In genomic region chr10:114767589-114768393, GRCh38 we compare ENCODE assay signal across 8 cellular contexts. TPM values are rescaled to one million over a fixed set of nuclear protein-coding genes. Genes with fewer than 3 reads are reported as not detected.
A peak's percentile ranks its signal among the peaks of the same experiment; 100 is the strongest.
DNase-seq lines count a peak whose midpoint lies in the region; ATAC-seq, FAIRE-seq and TF ChIP-seq lines count a peak whose summit lies in the region.

No MANE protein-coding gene starts in this region.

- peak; percentile 28 for ATAC-seq in activated B cell treated with CpG ODN at 0.5 μM for 24 hours (ENCODE audit: low read depth)
- no peak for ATAC-seq in HG03095 (IDR thresholded peaks at IDR 0.05; ENCODE audit: unreplicated experiment)

- POLR2A ChIA-PET in activated B cell treated with CpG ODN at 0.5 μM for 24 hours (lab: Charles Lee) = no interaction called here

- DNase-seq in GM19239 (ENCODE audit: insufficient read length, low spot score) (peak; percentile 20), activated B cell treated with CpG ODN at 0.5 μM for 24 hours (peak; percentile 21), fibroblast of pulmonary artery (ENCODE audit: low read depth) (no peak), neural crest cell (ENCODE audit: low read depth, low spot score) (no peak), ureter (ENCODE audit: low spot score) (no peak), globus pallidus (ENCODE audit: low spot score) (no peak)

- H3K4me1 Mint-ChIP-seq in activated B cell treated with CpG ODN at 0.5 μM for 24 hours (peaks cover 11% of the 10 kb centered on the region), neural crest cell (peaks cover 7% of the 10 kb centered on the region)

- TF ChIP-seq CTCF in activated B cell treated with CpG ODN at 0.5 μM for 24 hours (IDR thresholded peaks at IDR 0.05) = no peak
- TF ChIP-seq CTCF in fibroblast of pulmonary artery (IDR thresholded peaks at IDR 0.05; ENCODE audit: low read length, missing control alignments) = no peak
- TF ChIP-seq CTCF in neural crest cell (conservative IDR thresholded peaks at IDR 0.05) = no peak

- intact Hi-C loops in activated B cell treated with CpG ODN at 0.5 μM for 24 hours (cut with micrococcal nuclease) = no loop called here

- CTCF ChIA-PET in activated B cell treated with CpG ODN at 0.5 μM for 24 hours (lab: Charles Lee) = interaction anchor here (0.6 to 0.7 kb wide), 2 partner anchors 18 to 296 kb away, joined by 3 to 5 read pairs; no protein-coding TSS in a partner anchor

- no peaks in the 10 kb centered on the region for H3K36me3 ChIP-seq in ACC112 (ENCODE audit: insufficient read depth, low read length)

- no peaks in the 10 kb centered on the region for H3K79me2 ChIP-seq in ACC112 (ENCODE audit: control insufficient read depth, insufficient read depth, low read length, unreplicated experiment)

- no peak overlapping the region for H3K27ac ChIP-seq in ACC112 (ENCODE audit: low read depth, low read length)

- FAIRE-seq in GM19239 (lab: Jason Lieb, UNC) = no peak

- no peaks in the 10 kb centered on the region for H3K27me3 ChIP-seq in ACC112 (ENCODE audit: insufficient read depth, low read length)

- H3K4me1 ChIP-seq in ACC112 (ENCODE audit: control insufficient read depth, insufficient read depth, low read length, unreplicated experiment) = peaks cover 8% of the 10 kb centered on the region

- H3K4me3 Mint-ChIP-seq in activated B cell treated with CpG ODN at 0.5 μM for 24 hours (peak overlapping the region; percentile 72), neural crest cell (peak overlapping the region; percentile 87)

- H3K27me3 Mint-ChIP-seq in activated B cell treated with CpG ODN at 0.5 μM for 24 hours (peaks cover 33% of the 10 kb centered on the region), neural crest cell (ENCODE audit: low read depth) (peaks cover 63% of the 10 kb centered on the region)

- H3K4me3 ChIP-seq in ACC112 (ENCODE audit: low read depth, low read length) (peak overlapping the region; percentile 72), fibroblast of pulmonary artery (replicated peaks; ENCODE audit: low read depth, low read length) (peak overlapping the region; percentile 38)

- H2AFZ ChIP-seq in ACC112 (ENCODE audit: low read length, unreplicated experiment) = peak overlapping the region; percentile 55

- H3K9me3 Mint-ChIP-seq in activated B cell treated with CpG ODN at 0.5 μM for 24 hours (no peaks in the 10 kb centered on the region), neural crest cell (no peaks in the 10 kb centered on the region)

- H3K36me3 Mint-ChIP-seq in activated B cell treated with CpG ODN at 0.5 μM for 24 hours (ENCODE audit: low read depth) (no peaks in the 10 kb centered on the region), neural crest cell (ENCODE audit: low read depth) (no peaks in the 10 kb centered on the region)

- H3K27ac Mint-ChIP-seq in activated B cell treated with CpG ODN at 0.5 μM for 24 hours (no peak overlapping the region), neural crest cell (ENCODE audit: unreplicated experiment) (no peak overlapping the region)

RNA-seq across cellular contexts. Expression of gene FHIP2A, which starts 53.8 kb away (rescaled TPM):
- total RNA-seq in activated B cell treated with CpG ODN at 0.5 μM for 24 hours = 16.5 and 20.2 TPM in 2 replicates
- 14.4 and 17.0 TPM in 2 replicates for total RNA-seq in neural crest cell
- 38.0 TPM for total RNA-seq in ureter

Comparison
In these comparisons a context has a peak if more than half of its experiments do, and no peak if none do; other contexts are left out.
1. DNase-seq: peak in GM19239 (single experiment) and activated B cell treated with CpG ODN at 0.5 μM for 24 hours (single experiment); none in fibroblast of pulmonary artery (single experiment), neural crest cell (single experiment), ureter (single experiment) and globus pallidus (single experiment).